22 cellular contexts compared by ENCODE assay signal in genomic region chr5:67984546-67984945, GRCh38.
"Had no signal": no experiment of that assay in that cellular context is flagged by ENCODE, and none has a peak within 500 bp of the region (broad histone marks: within the 10 kb centered on the region; RNA-seq: fewer than 3 reads in every experiment).

No MANE protein-coding gene starts in this region.

- H3K4me1 ChIP-seq: SJCRH30 had no signal

- DNase-seq: KBM-7, MV-4-11, NCI-H1048, NCI-H1105, NCI-H1417, NCI-H1436 treated with DMSO at 0.1 percent for 48 hours, NCI-H1694, NCI-H187 treated with DMSO at 0.1 percent for 48 hours, NCI-H2029 treated with DMSO at 0.1 percent for 48 hours, NCI-H2171 treated with DMSO at 0.1 percent for 48 hours, NCI-H345, NCI-H524, NCI-H526 treated with DMSO at 0.1 percent for 48 hours, NCI-H774, PC-3, SHP77 treated with DMSO at 0.1 percent for 48 hours, SJCRH30, SW 1271, T-cell had no signal

- H3K27ac ChIP-seq: HL-60, RWPE1, SJCRH30 had no signal

- H3K27me3 ChIP-seq: SJCRH30 had no signal

- H3K36me3 ChIP-seq: SJCRH30 had no signal

- ATAC-seq: Panc1, PC-3, T-cell had no signal

- H3K4me3 ChIP-seq: SJCRH30 had no signal

- H3K9me3 ChIP-seq: SJCRH30 had no signal
